ENCODE assay signal across 13 cellular contexts in genomic region chr1:81679972-81680371, GRCh38.
DNase-seq lines count a peak whose midpoint lies in the region; ATAC-seq and TF ChIP-seq lines count a peak whose summit lies in the region.
"Had no signal": no experiment of that assay in that cellular context is flagged by ENCODE, and none has a peak within 500 bp of the region (broad histone marks: within the 10 kb centered on the region; RNA-seq: fewer than 3 reads in every experiment).

No MANE protein-coding gene starts in this region.

- 8% methylated on average over 3 of the region's 3 CpGs for WGBS in smooth muscle cell (ENCODE audit: low lambda C conversion rate)
- 77 to 85% methylated on average over 3 of the region's 3 CpGs for WGBS in body of pancreas, 2 donors

- H3K4me1 ChIP-seq in smooth muscle cell (ENCODE audit: low read depth) (peaks cover 30% of the 10 kb centered on the region), body of pancreas (peaks cover 16% of the 10 kb centered on the region)

- H3F3A ChIP-seq in smooth muscle cell (ENCODE audit: low read depth): no peaks in the 10 kb centered on the region

- no peak overlapping the region for H3K9ac ChIP-seq in smooth muscle cell (ENCODE audit: low read depth)

- no peaks in the 10 kb centered on the region for H3K27me3 Mint-ChIP-seq in activated CD4-positive, alpha-beta T cell treated with anti-CD3 and anti-CD28 coated beads, Interleukin-2, amount 10 ng/mL, durations not matched to agents 24 days and 14 days

- no peaks in the 10 kb centered on the region for H3K27me3 ChIP-seq in smooth muscle cell (ENCODE audit: low read depth)
- H3K27me3 ChIP-seq in body of pancreas: no peaks in the 10 kb centered on the region

- H4K20me1 ChIP-seq in smooth muscle cell (ENCODE audit: low read depth): no peaks in the 10 kb centered on the region

- TF ChIP-seq CTCF in smooth muscle cell (IDR thresholded peaks at IDR 0.05; ENCODE audit: borderline replicate concordance, insufficient read depth, poor library complexity, severe bottlenecking): no peak
- no peak for TF ChIP-seq CTCF in body of pancreas (IDR thresholded peaks at IDR 0.05)

- H3K4me1 Mint-ChIP-seq in activated CD4-positive, alpha-beta T cell treated with anti-CD3 and anti-CD28 coated beads, Interleukin-2, amount 10 ng/mL, durations not matched to agents 24 days and 14 days: no peaks in the 10 kb centered on the region

- peaks cover 4% of the 10 kb centered on the region for H3K9me3 Mint-ChIP-seq in activated CD4-positive, alpha-beta T cell treated with anti-CD3 and anti-CD28 coated beads, Interleukin-2, amount 10 ng/mL, durations not matched to agents 24 days and 14 days

- no peak overlapping the region for H3K27ac Mint-ChIP-seq in activated CD4-positive, alpha-beta T cell treated with anti-CD3 and anti-CD28 coated beads, Interleukin-2, amount 10 ng/mL, durations not matched to agents 24 days and 14 days

- H3K4me3 ChIP-seq in smooth muscle cell (no peak overlapping the region), body of pancreas (no peak overlapping the region)

- H3K27ac ChIP-seq in smooth muscle cell (ENCODE audit: low read depth): peak overlapping the region; percentile 62
- H3K27ac ChIP-seq in body of pancreas: no peak overlapping the region

- H3K36me3 ChIP-seq in smooth muscle cell (ENCODE audit: low read depth): no peaks in the 10 kb centered on the region
- no peaks in the 10 kb centered on the region for H3K36me3 ChIP-seq in body of pancreas (replicated peaks in 1 of 2; ENCODE audit: insufficient read depth in 1 of 2, low read depth in 2 of 2)

- TF ChIP-seq POLR2A in body of pancreas (IDR thresholded peaks at IDR 0.05): no peak

- H3K79me2 ChIP-seq in smooth muscle cell (ENCODE audit: low read depth): no peaks in the 10 kb centered on the region

- H3K36me3 Mint-ChIP-seq in activated CD4-positive, alpha-beta T cell treated with anti-CD3 and anti-CD28 coated beads, Interleukin-2, amount 10 ng/mL, durations not matched to agents 24 days and 14 days (ENCODE audit: low read depth): no peaks in the 10 kb centered on the region

- DNase-seq in MV-4-11 (lab: John Stamatoyannopoulos, UW): peak; percentile 70
- DNase-seq in amniotic epithelial cell (ENCODE audit: low read depth): peak; percentile 83
- DNase-seq in left ventricle myocardium superior: peak; percentile 44
- no peak for DNase-seq in smooth muscle cell (lab: John Stamatoyannopoulos, UW; ENCODE audit: unreplicated experiment)
- no peak for DNase-seq in posterior cingulate gyrus
- no peak for DNase-seq in activated CD4-positive, alpha-beta T cell treated with anti-CD3 and anti-CD28 coated beads, Interleukin-2, amount 10 ng/mL, durations not matched to agents 24 days and 14 days
- no peak for DNase-seq in body of pancreas
- DNase-seq: activated CD4-positive, alpha-beta T cell treated with anti-CD3 and anti-CD28 coated beads for 4 hours; activated naive CD4-positive, alpha-beta T cell treated with anti-CD3 and anti-CD28 coated beads, Interleukin-2, amount 50 U/mL, for 16 hours; DND-41; effector CD8-positive, alpha-beta T cell; NCI-H187 had no signal

- H3K4me2 ChIP-seq in smooth muscle cell: peak overlapping the region; percentile 57

- H3K9me3 ChIP-seq in smooth muscle cell (replicated peaks; ENCODE audit: low read depth): no peaks in the 10 kb centered on the region
- no peaks in the 10 kb centered on the region for H3K9me3 ChIP-seq in body of pancreas

- ATAC-seq in left ventricle myocardium superior: peak; percentile 97
- ATAC-seq in HG03139 (IDR thresholded peaks at IDR 0.05; ENCODE audit: unreplicated experiment): no peak
- no peak for ATAC-seq in body of pancreas

- H3K4me3 Mint-ChIP-seq in activated CD4-positive, alpha-beta T cell treated with anti-CD3 and anti-CD28 coated beads, Interleukin-2, amount 10 ng/mL, durations not matched to agents 24 days and 14 days: no peak overlapping the region

- H2AFZ ChIP-seq in smooth muscle cell (ENCODE audit: low read depth): peak overlapping the region; percentile 82

- intact Hi-C loops in left ventricle myocardium superior (cut with micrococcal nuclease) (no loop called here), posterior cingulate gyrus (cut with DNase I) (no loop called here), body of pancreas (cut with DNase I) (no loop called here)
- intact Hi-C loops in activated CD4-positive, alpha-beta T cell treated with anti-CD3 and anti-CD28 coated beads, Interleukin-2, amount 10 ng/mL, durations not matched to agents 24 days and 14 days (cut with micrococcal nuclease): no loop called here

Comparison
In these comparisons a context has a peak if more than half of its experiments do, and no peak if none do; other contexts are left out.
1. DNase-seq: peak in MV-4-11 (single experiment), amniotic epithelial cell (single experiment) and left ventricle myocardium superior (single experiment); none in smooth muscle cell (single experiment), posterior cingulate gyrus (0 of 10), activated CD4-positive, alpha-beta T cell treated with anti-CD3 and anti-CD28 coated beads, Interleukin-2, amount 10 ng/mL, durations not matched to agents 24 days and 14 days (single experiment) and body of pancreas (0 of 4).